In genomic region chr11:28834877-28835276, GRCh38 we compare ENCODE assay signal across 13 cellular contexts.
DNase-seq lines count a peak whose midpoint lies in the region; ATAC-seq and TF ChIP-seq lines count a peak whose summit lies in the region.
"Had no signal": no experiment of that assay in that cellular context is flagged by ENCODE, and none has a peak within 500 bp of the region (broad histone marks: within the 10 kb centered on the region; RNA-seq: fewer than 3 reads in every experiment).

No MANE protein-coding gene starts in this region.

- TF ChIP-seq CTCF in fibroblast of villous mesenchyme (IDR thresholded peaks at IDR 0.05; ENCODE audit: insufficient read depth, low read depth, low read length) = no peak

- peak; percentile 43 for ATAC-seq in SK-N-SH treated with all-trans-retinoic acid at 6 μM for 48 hours
- ATAC-seq in GM18498 (IDR thresholded peaks at IDR 0.05; ENCODE audit: unreplicated experiment) = no peak
- ATAC-seq in GM21737 (IDR thresholded peaks at IDR 0.05; ENCODE audit: unreplicated experiment) = no peak
- ATAC-seq: natural killer cell; stimulated activated naive CD8-positive, alpha-beta T cell treated with anti-CD3 and anti-CD28 coated beads, Interleukin-15, amount 100 ng/mL, for 72 hours had no signal

- DNase-seq in A172 (ENCODE audit: low spot score) (peak; percentile 80), HCEC 1CT (peak; percentile 97), fibroblast of villous mesenchyme (ENCODE audit: low read depth) (peak; percentile 73), HuH-7.5 (ENCODE audit: low spot score) (no peak), NCI-H2227 treated with DMSO at 0.1 percent for 48 hours (lab: John Stamatoyannopoulos, UW) (no peak)
- DNase-seq: activated gamma-delta T cell treated with Interleukin-2 at 50 U/mL for 16 hours; natural killer cell; NCI-H2081 treated with DMSO at 0.1 percent for 48 hours; stimulated activated naive CD8-positive, alpha-beta T cell treated with anti-CD3 and anti-CD28 coated beads, Interleukin-15, amount 100 ng/mL, for 72 hours had no signal

- no peak overlapping the region for H3K4me3 ChIP-seq in fibroblast of villous mesenchyme (ENCODE audit: low read depth, low read length)
- H3K4me3 ChIP-seq: coronary artery had no signal

TF ChIP-seq in SK-N-SH treated with all-trans-retinoic acid at 6 μM for 48 hours, 23 proteins besides CTCF, POLR2A, EP300 and RAD21:
- TF ChIP-seq RARB (CRISPR knock-in tag; IDR thresholded peaks at IDR 0.05) = no peak
- TF ChIP-seq, protein P1, sequence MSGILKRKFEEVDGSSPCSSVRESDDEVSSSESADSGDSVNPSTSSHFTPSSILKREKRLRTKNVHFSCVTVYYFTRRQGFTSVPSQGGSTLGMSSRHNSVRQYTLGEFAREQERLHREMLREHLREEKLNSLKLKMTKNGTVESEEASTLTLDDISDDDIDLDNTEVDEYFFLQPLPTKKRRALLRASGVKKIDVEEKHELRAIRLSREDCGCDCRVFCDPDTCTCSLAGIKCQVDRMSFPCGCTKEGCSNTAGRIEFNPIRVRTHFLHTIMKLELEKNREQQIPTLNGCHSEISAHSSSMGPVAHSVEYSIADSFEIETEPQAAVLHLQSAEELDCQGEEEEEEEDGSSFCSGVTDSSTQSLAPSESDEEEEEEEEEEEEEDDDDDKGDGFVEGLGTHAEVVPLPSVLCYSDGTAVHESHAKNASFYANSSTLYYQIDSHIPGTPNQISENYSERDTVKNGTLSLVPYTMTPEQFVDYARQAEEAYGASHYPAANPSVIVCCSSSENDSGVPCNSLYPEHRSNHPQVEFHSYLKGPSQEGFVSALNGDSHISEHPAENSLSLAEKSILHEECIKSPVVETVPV (CRISPR knock-in tag; IDR thresholded peaks at IDR 0.05) = no peak
- TF ChIP-seq GLIS3 (CRISPR knock-in tag; IDR thresholded peaks at IDR 0.05) = no peak
- TF ChIP-seq OSR1 (CRISPR knock-in tag; IDR thresholded peaks at IDR 0.05) = no peak
- no peak for TF ChIP-seq SNAI2 (CRISPR knock-in tag; IDR thresholded peaks at IDR 0.05)
- TF ChIP-seq ZC3H10 (CRISPR knock-in tag; IDR thresholded peaks at IDR 0.05) = no peak
- TF ChIP-seq TCF4 (CRISPR knock-in tag; IDR thresholded peaks at IDR 0.05; ENCODE audit: borderline replicate concordance) = no peak
- TF ChIP-seq POU6F1 (CRISPR knock-in tag; IDR thresholded peaks at IDR 0.05; ENCODE audit: borderline replicate concordance, low read depth) = no peak
- TF ChIP-seq BACH2 (CRISPR knock-in tag; IDR thresholded peaks at IDR 0.05; ENCODE audit: borderline replicate concordance) = no peak

Comparison
In these comparisons a context has a peak if more than half of its experiments do, and no peak if none do; other contexts are left out.
1. DNase-seq: peak in A172 (single experiment), HCEC 1CT (single experiment) and fibroblast of villous mesenchyme (single experiment); none in HuH-7.5 (single experiment) and NCI-H2227 treated with DMSO at 0.1 percent for 48 hours (single experiment).